ENCODE assay signal across 7 cellular contexts in the genomic region with DNA sequence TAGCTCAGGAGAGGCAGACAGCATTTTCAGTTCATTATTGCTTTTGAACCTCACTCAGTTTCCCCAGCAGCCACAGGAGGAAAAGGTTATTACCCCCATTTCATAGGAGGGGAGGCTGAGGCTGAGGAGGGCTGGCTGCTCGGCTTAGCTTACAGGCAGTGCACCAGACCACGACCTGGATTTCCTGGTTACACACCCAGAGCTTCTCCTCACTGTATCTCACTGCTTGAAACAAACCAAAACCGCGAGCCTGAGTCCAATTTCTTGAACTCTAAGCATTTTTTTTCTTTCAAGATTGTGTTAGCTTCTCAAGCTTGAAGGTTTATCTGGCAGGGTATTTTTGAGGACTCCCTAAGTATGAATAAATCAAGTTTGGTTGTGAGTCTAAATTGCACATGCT.
DNase-seq lines count a peak whose midpoint lies in the region; ATAC-seq and TF ChIP-seq lines count a peak whose summit lies in the region.

No MANE protein-coding gene starts in this region.

- peak overlapping the region; percentile 50 for H3K14ac ChIP-seq in IMR-90 (replicated peaks; ENCODE audit: low read depth, low read length)

- no peaks in the 10 kb centered on the region for H3K36me3 ChIP-seq in IMR-90 (ENCODE audit: control insufficient read depth, insufficient read depth, low read length)

- peak overlapping the region; percentile 64 for H2BK5ac ChIP-seq in IMR-90 (ENCODE audit: low read depth, low read length, poor library complexity, severe bottlenecking)

- H4K91ac ChIP-seq in IMR-90 (ENCODE audit: insufficient read depth, low read depth, low read length), result peak overlapping the region; percentile 87

- no peaks in the 10 kb centered on the region for H4K20me1 ChIP-seq in IMR-90 (ENCODE audit: insufficient read depth, low read length)

- H3K18ac ChIP-seq in IMR-90 (ENCODE audit: low read depth, low read length), result peak overlapping the region; percentile 70

- in situ Hi-C loops in IMR-90 (cut with MboI; ENCODE audit: low sequenced_read_pairs), result no loop called here

- peaks cover 37% of the 10 kb centered on the region for H3K9me1 ChIP-seq in IMR-90 (ENCODE audit: insufficient read depth, low read length)

- peak overlapping the region; percentile 74 for H3K4me3 Mint-ChIP-seq in activated naive CD4-positive, alpha-beta T cell treated with anti-CD3 and anti-CD28 coated beads, Interleukin-2, amount 50 U/mL, for 24 hours

- H2BK20ac ChIP-seq in IMR-90 (ENCODE audit: low read depth, low read length), result peak overlapping the region; percentile 84

- dilution Hi-C loops in IMR-90 (cut with HindIII; ENCODE audit: low sequenced_read_pairs, unreplicated experiment), result no loop called here

- peak overlapping the region; percentile 81 for H2BK120ac ChIP-seq in IMR-90 (ENCODE audit: low read depth, low read length)

- ATAC-seq in GM19463 (IDR thresholded peaks at IDR 0.05; ENCODE audit: unreplicated experiment), result peak; percentile 60
- ATAC-seq in IMR-90 (ENCODE audit: low read depth), result no peak

- H3K4me1 Mint-ChIP-seq in activated naive CD4-positive, alpha-beta T cell treated with anti-CD3 and anti-CD28 coated beads, Interleukin-2, amount 50 U/mL, for 24 hours, result peaks cover 76% of the 10 kb centered on the region

- peak overlapping the region; percentile 87 for H3K4ac ChIP-seq in IMR-90 (ENCODE audit: low read depth, low read length)

- H2AK9ac ChIP-seq in IMR-90 (replicated peaks; ENCODE audit: low read depth, low read length, poor library complexity), result peak overlapping the region; percentile 5

- H4K8ac ChIP-seq in IMR-90 (ENCODE audit: low read depth in 2 of 2, low read length in 2 of 2), result peak overlapping the region; percentile 77 to 80

- H3K27ac Mint-ChIP-seq in activated naive CD4-positive, alpha-beta T cell treated with anti-CD3 and anti-CD28 coated beads, Interleukin-2, amount 50 U/mL, for 24 hours, result peak overlapping the region; percentile 53

- H3K27ac ChIP-seq in IMR-90 (ENCODE audit: insufficient read depth, low read length), result peak overlapping the region; percentile 86
- H3K27ac ChIP-seq in skin epidermis, result peak overlapping the region in 14 of 21 experiments; percentile 1 to 87 (median 59)

- peaks cover 0 to 12% of the 10 kb centered on the region in 2 experiments; a peak in 2 of 4 replicates for H3K79me1 ChIP-seq in IMR-90 (ENCODE audit: low read depth in 1 of 2, low read length in 2 of 2)

- CTCF ChIA-PET in IMR-90 (lab: Yijun Ruan, JAX), result no interaction called here

- no CpG with 5 or more reads among the region's 4 CpGs for WGBS in IMR-90 (ENCODE audit: extremely low coverage in 2 of 2, insufficient read length in 1 of 2), 2 experiments

- peak overlapping the region; percentile 14; the same call in 1 of the 2 replicates for H3K4me2 ChIP-seq in IMR-90 (ENCODE audit: low read depth, low read length)

- no peaks in the 10 kb centered on the region for H3K27me3 ChIP-seq in IMR-90 (ENCODE audit: control insufficient read depth, insufficient read depth, low read length)

- BruUV-seq in IMR-90 (replicated peaks; lab: Mats Ljungman, UMichigan), result no TSS peak

- H3K9ac ChIP-seq in IMR-90 (ENCODE audit: low read depth, low read length), result peak overlapping the region; percentile 33

- H3K4me3 ChIP-seq in IMR-90 (ENCODE audit: insufficient read depth, low read depth, low read length), result no peak overlapping the region
- H3K4me3 ChIP-seq in skin epidermis, result no peak overlapping the region

- POLR2A ChIA-PET in IMR-90 (lab: Charles Lee; ENCODE audit: unreplicated experiment), result no interaction called here

- H3K4me1 ChIP-seq in IMR-90 (ENCODE audit: control insufficient read depth, insufficient read depth, low read length), result peaks cover 45% of the 10 kb centered on the region

- H2BK15ac ChIP-seq in IMR-90 (ENCODE audit: low read depth, low read length), result peak overlapping the region; percentile 37; the same call in 2 of the 3 replicates

- 0 out of 2 replicates have a peak overlapping the region, but pooled peaks have one; percentile 12 for H3K23ac ChIP-seq in IMR-90 (ENCODE audit: low read depth, low read length)

- no peaks in the 10 kb centered on the region for H3K27me3 Mint-ChIP-seq in activated naive CD4-positive, alpha-beta T cell treated with anti-CD3 and anti-CD28 coated beads, Interleukin-2, amount 50 U/mL, for 24 hours

- intact Hi-C loops in IMR-90 (cut with micrococcal nuclease), result loop anchor here (5.0 kb wide), 1 partner anchor 96 kb away; no protein-coding TSS in a partner anchor

- peak; percentile 64 for DNase-seq in IMR-90
- no peak for DNase-seq in medulla oblongata (ENCODE audit: extremely low spot score)
- DNase-seq in NCI-H2227 treated with DMSO at 0.1 percent for 48 hours (lab: John Stamatoyannopoulos, UW), result no peak
- DNase-seq in NOMO-1 treated with dmso at 0.1 percent for 144 hours (lab: John Stamatoyannopoulos, UW; ENCODE audit: unreplicated experiment), result no peak

- no peaks in the 10 kb centered on the region for H3K36me3 Mint-ChIP-seq in activated naive CD4-positive, alpha-beta T cell treated with anti-CD3 and anti-CD28 coated beads, Interleukin-2, amount 50 U/mL, for 24 hours

- H2AK5ac ChIP-seq in IMR-90 (ENCODE audit: low read depth, low read length), result peak overlapping the region; percentile 79

- H2AFZ ChIP-seq in IMR-90 (replicated peaks; ENCODE audit: low read length, poor library complexity), result peak overlapping the region; percentile 6

- H3K56ac ChIP-seq in IMR-90 (ENCODE audit: extremely low read depth, insufficient read depth, low read length), result peak overlapping the region; percentile 64; the same call in 1 of the 2 replicates

- no peak for TF ChIP-seq CTCF in IMR-90 (conservative IDR thresholded peaks at IDR 0.05; ENCODE audit: low read depth, low read length)

- peak overlapping the region; percentile 83 for H4K5ac ChIP-seq in IMR-90 (ENCODE audit: low read depth, low read length)

- no peak for TF ChIP-seq POLR2A in IMR-90 (IDR thresholded peaks at IDR 0.05; ENCODE audit: low read depth, low read length)

- TF ChIP-seq RAD21 in IMR-90 (IDR thresholded peaks at IDR 0.05; ENCODE audit: low read length), result no peak

- H3K9me3 Mint-ChIP-seq in activated naive CD4-positive, alpha-beta T cell treated with anti-CD3 and anti-CD28 coated beads, Interleukin-2, amount 50 U/mL, for 24 hours, result no peaks in the 10 kb centered on the region

- H3K9me3 ChIP-seq in IMR-90 (ENCODE audit: control insufficient read depth, insufficient read depth, low read length), result no peaks in the 10 kb centered on the region

TF ChIP-seq in IMR-90, 13 proteins besides CTCF, POLR2A, EP300 and RAD21:
- TF ChIP-seq MXI1 (IDR thresholded peaks at IDR 0.05; ENCODE audit: borderline replicate concordance, low read depth, low read length), result no peak
- TF ChIP-seq, protein P1, sequence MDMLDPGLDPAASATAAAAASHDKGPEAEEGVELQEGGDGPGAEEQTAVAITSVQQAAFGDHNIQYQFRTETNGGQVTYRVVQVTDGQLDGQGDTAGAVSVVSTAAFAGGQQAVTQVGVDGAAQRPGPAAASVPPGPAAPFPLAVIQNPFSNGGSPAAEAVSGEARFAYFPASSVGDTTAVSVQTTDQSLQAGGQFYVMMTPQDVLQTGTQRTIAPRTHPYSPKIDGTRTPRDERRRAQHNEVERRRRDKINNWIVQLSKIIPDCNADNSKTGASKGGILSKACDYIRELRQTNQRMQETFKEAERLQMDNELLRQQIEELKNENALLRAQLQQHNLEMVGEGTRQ (IDR thresholded peaks at IDR 0.05; ENCODE audit: low read depth, low read length), result no peak
- TF ChIP-seq, protein P2, sequence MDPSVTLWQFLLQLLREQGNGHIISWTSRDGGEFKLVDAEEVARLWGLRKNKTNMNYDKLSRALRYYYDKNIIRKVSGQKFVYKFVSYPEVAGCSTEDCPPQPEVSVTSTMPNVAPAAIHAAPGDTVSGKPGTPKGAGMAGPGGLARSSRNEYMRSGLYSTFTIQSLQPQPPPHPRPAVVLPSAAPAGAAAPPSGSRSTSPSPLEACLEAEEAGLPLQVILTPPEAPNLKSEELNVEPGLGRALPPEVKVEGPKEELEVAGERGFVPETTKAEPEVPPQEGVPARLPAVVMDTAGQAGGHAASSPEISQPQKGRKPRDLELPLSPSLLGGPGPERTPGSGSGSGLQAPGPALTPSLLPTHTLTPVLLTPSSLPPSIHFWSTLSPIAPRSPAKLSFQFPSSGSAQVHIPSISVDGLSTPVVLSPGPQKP (IDR thresholded peaks at IDR 0.05; ENCODE audit: borderline replicate concordance, low read depth, low read length), result no peak
- TF ChIP-seq BHLHE40 (IDR thresholded peaks at IDR 0.05; ENCODE audit: low read depth, low read length), result no peak
- no peak for TF ChIP-seq CHD1 (IDR thresholded peaks at IDR 0.05; ENCODE audit: low read depth, low read length)
- TF ChIP-seq SMC3 (IDR thresholded peaks at IDR 0.05; ENCODE audit: low read depth, low read length), result no peak
- TF ChIP-seq RCOR1 (IDR thresholded peaks at IDR 0.05; ENCODE audit: insufficient replicate concordance, low read length), result no peak
- no peak for TF ChIP-seq MAZ (IDR thresholded peaks at IDR 0.05; ENCODE audit: borderline replicate concordance, low read depth, low read length)
- TF ChIP-seq FOS (IDR thresholded peaks at IDR 0.05; ENCODE audit: low read depth, low read length), result no peak
- TF ChIP-seq MAFK (IDR thresholded peaks at IDR 0.05; ENCODE audit: low read depth, low read length), result no peak
- no peak for TF ChIP-seq RFX5 (IDR thresholded peaks at IDR 0.05; ENCODE audit: low read depth, low read length)
- no peak for TF ChIP-seq CEBPB (IDR thresholded peaks at IDR 0.05; ENCODE audit: low read depth, low read length)
- no peak for TF ChIP-seq NFE2L2 (IDR thresholded peaks at IDR 0.05; ENCODE audit: low read depth, low read length)
TF ChIP-seq in IMR-90: peak in this region for 0.
